ENCODE assay signal across 16 cellular contexts in genomic region chr2:14401838-14402237, GRCh38.
DNase-seq lines count a peak whose midpoint lies in the region; TF ChIP-seq lines count a peak whose summit lies in the region.
"Had no signal": no experiment of that assay in that cellular context is flagged by ENCODE, and none has a peak within 500 bp of the region (broad histone marks: within the 10 kb centered on the region; RNA-seq: fewer than 3 reads in every experiment).

No MANE protein-coding gene starts in this region.

- H3K4me3 ChIP-seq in hepatocyte = no peak overlapping the region
- H3K4me3 ChIP-seq: K562, thyroid gland had no signal

- H3K4me1 ChIP-seq in hepatocyte (ENCODE audit: insufficient read depth) = no peaks in the 10 kb centered on the region
- H3K4me1 ChIP-seq: parathyroid adenoma, thyroid gland had no signal

- H3K9me3 ChIP-seq in hepatocyte (ENCODE audit: low read depth) = no peaks in the 10 kb centered on the region
- H3K9me3 ChIP-seq: thyroid gland had no signal

- DNase-seq in COR-L47 (lab: John Stamatoyannopoulos, UW) (peak; percentile 78), NCI-H1105 treated with DMSO at 0.1 percent for 48 hours (lab: John Stamatoyannopoulos, UW) (peak; percentile 95), NCI-H510A treated with DMSO at 0.1 percent for 48 hours (lab: John Stamatoyannopoulos, UW) (peak; percentile 99), hepatocyte (ENCODE audit: low spot score) (peak; percentile 15), NCI-H1048 (lab: John Stamatoyannopoulos, UW) (no peak), putamen (ENCODE audit: low spot score) (no peak), GF-D8 (lab: John Stamatoyannopoulos, UW) (no peak)
- DNase-seq in activated effector memory CD4-positive, alpha-beta T cell treated with Interleukin-2 at 50 U/mL for 16 hours = no peak
- DNase-seq: activated CD4-positive, alpha-beta memory T cell treated with anti-CD3 and anti-CD28 coated beads for 36 hours; activated effector memory CD4-positive, alpha-beta T cell treated with anti-CD3 and anti-CD28 coated beads, Interleukin-2, amount 50 U/mL, for 16 hours; CD8-positive, alpha-beta T cell; NCI-H226; T1000; thyroid gland had no signal

- no peaks in the 10 kb centered on the region for H3K9me2 ChIP-seq in hepatocyte (replicated peaks; ENCODE audit: insufficient read depth)

- no peak overlapping the region for H2AFZ ChIP-seq in hepatocyte
- H2AFZ ChIP-seq: parathyroid adenoma had no signal

- H3K27me3 ChIP-seq in hepatocyte = no peaks in the 10 kb centered on the region
- H3K27me3 ChIP-seq: thyroid gland had no signal

- TF ChIP-seq CTCF in hepatocyte (IDR thresholded peaks at IDR 0.05; ENCODE audit: poor library complexity) = no peak

- H3K4me2 ChIP-seq in hepatocyte = no peak overlapping the region

- H3K79me2 ChIP-seq in hepatocyte = no peaks in the 10 kb centered on the region
- H3K79me2 ChIP-seq: parathyroid adenoma had no signal

- H3K36me3 ChIP-seq in hepatocyte (replicated peaks; ENCODE audit: insufficient read depth, low read depth) = no peaks in the 10 kb centered on the region
- H3K36me3 ChIP-seq: thyroid gland had no signal

- H3K27ac ChIP-seq in hepatocyte = no peak overlapping the region
- H3K27ac ChIP-seq: parathyroid adenoma, thyroid gland had no signal

- 11% methylated on average over 4 of the region's 4 CpGs for whole genome bisulfite sequencing in hepatocyte (ENCODE audit: low lambda C conversion rate, missing lambda C conversion rate)

- no peaks in the 10 kb centered on the region for H4K20me1 ChIP-seq in hepatocyte (ENCODE audit: insufficient read depth, poor library complexity, severe bottlenecking)

Comparison
In these comparisons a context has a peak if more than half of its experiments do, and no peak if none do; other contexts are left out.
1. DNase-seq: peak in COR-L47 (single experiment), NCI-H1105 treated with DMSO at 0.1 percent for 48 hours (single experiment), NCI-H510A treated with DMSO at 0.1 percent for 48 hours (single experiment) and hepatocyte (single experiment); none in NCI-H1048 (single experiment), putamen (single experiment), GF-D8 (single experiment) and activated effector memory CD4-positive, alpha-beta T cell treated with Interleukin-2 at 50 U/mL for 16 hours (single experiment).